Comparison of ENCODE assay signal across 18 cellular contexts in the genomic region with DNA sequence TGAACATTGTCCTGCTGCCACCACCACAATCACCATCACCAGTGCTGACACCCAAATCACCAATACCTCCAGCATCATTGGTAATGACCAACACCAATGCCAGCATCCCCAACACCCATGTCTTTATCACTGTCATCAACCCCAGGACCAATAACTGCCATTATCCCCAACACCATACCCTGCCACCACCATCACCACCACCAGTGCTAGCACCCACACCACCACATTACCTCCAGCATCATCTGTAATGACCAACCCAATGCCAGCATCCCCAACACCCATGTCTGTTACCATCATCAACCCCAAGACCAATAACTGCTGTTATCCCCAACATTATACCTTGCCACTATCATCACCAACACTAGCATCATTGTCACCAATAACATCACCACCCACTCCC. TPM values are rescaled to one million over a fixed set of nuclear protein-coding genes. Genes with fewer than 3 reads are reported as not detected.
DNase-seq lines count a peak whose midpoint lies in the region; ATAC-seq, FAIRE-seq and TF ChIP-seq lines count a peak whose summit lies in the region.
"Had no signal": no experiment of that assay in that cellular context is flagged by ENCODE, and none has a peak within 500 bp of the region (broad histone marks: within the 10 kb centered on the region; RNA-seq: fewer than 3 reads in every experiment).

No MANE protein-coding gene starts in this region.

- H3K79me2 ChIP-seq in trophoblast cell (ENCODE audit: control insufficient read depth, insufficient read depth, low read length, poor library complexity): no peaks in the 10 kb centered on the region

- H3K27ac ChIP-seq in esophagus muscularis mucosa (replicated peaks in 1 of 4) (no peak overlapping the region), trophoblast cell (ENCODE audit: low read depth, low read length) (no peak overlapping the region), gastrocnemius medialis (peak overlapping the region in 2 of 4 donors; percentile 91 to 93)
- H3K27ac ChIP-seq: A549, GM23248 had no signal

- H3K4me2 ChIP-seq in trophoblast cell (ENCODE audit: low read length): no peak overlapping the region
- H3K4me2 ChIP-seq: A549 had no signal

- no peak overlapping the region for H3K18ac ChIP-seq in trophoblast cell (ENCODE audit: low read length)

- no peak overlapping the region for H2BK120ac ChIP-seq in trophoblast cell (ENCODE audit: insufficient read depth, low read length, poor library complexity)

- H3K27ac Mint-ChIP-seq in T-cell: no peak overlapping the region

- in situ Hi-C loops in gastrocnemius medialis (cut with MboI; ENCODE audit: low sequenced_read_pairs in 4 of 4): loop anchor here in 1 of 4 donors (10.0 kb wide), 1 partner anchor 67 kb away; no protein-coding TSS in a partner anchor

- CTCF ChIA-PET in T-cell (lab: Charles Lee): no interaction called here

- peak; percentile 60 for FAIRE-seq in bronchial epithelial cell (lab: Jason Lieb, UNC)
- FAIRE-seq: A549, GM12878, GM18507 had no signal

- DNase-seq in bronchial epithelial cell (ENCODE audit: low read depth) (no peak), esophagus muscularis mucosa (ENCODE audit: extremely low spot score) (no peak), trophoblast cell (no peak), T-cell (no peak), H7 (no peak), gastrocnemius medialis (no peak), NOMO-1 treated with dmso at 0.1 percent for 144 hours (lab: John Stamatoyannopoulos, UW; ENCODE audit: unreplicated experiment) (no peak)
- DNase-seq: BE2C; CD4-positive, alpha-beta memory T cell; DMS79; GM23248; H9 had no signal

- no peak overlapping the region for H3K4me3 Mint-ChIP-seq in T-cell
- H3K4me3 Mint-ChIP-seq: CD4-positive, alpha-beta memory T cell; H9 had no signal

- H2BK5ac ChIP-seq in trophoblast cell (ENCODE audit: low read depth, low read length, poor library complexity): no peak overlapping the region

- H4K12ac ChIP-seq in trophoblast cell (ENCODE audit: low read depth, low read length): no peak overlapping the region

- ATAC-seq in T-cell (replicated peaks in 1 of 4) (no peak), gastrocnemius medialis (no peak)
- ATAC-seq: A549, GM12878 had no signal

- no peak overlapping the region for H2AFZ ChIP-seq in trophoblast cell (ENCODE audit: insufficient read depth, low read length, poor library complexity)
- H2AFZ ChIP-seq: GM23248 had no signal

- H4K8ac ChIP-seq in trophoblast cell (ENCODE audit: low read depth, low read length): no peak overlapping the region

- peak overlapping the region; percentile 18 for H3K23ac ChIP-seq in trophoblast cell (ENCODE audit: low read length)

- H3K4me1 ChIP-seq in esophagus muscularis mucosa (peaks cover 5 to 26% (median 13%) of the 10 kb centered on the region in 4 donors), trophoblast cell (ENCODE audit: control insufficient read depth in 1 of 2, insufficient read depth in 2 of 2, low read length in 2 of 2) (no peaks in the 10 kb centered on the region), gastrocnemius medialis (peaks cover 25 to 41% of the 10 kb centered on the region in 2 donors)
- H3K4me1 ChIP-seq: BE2C had no signal

- H3K79me1 ChIP-seq in trophoblast cell (ENCODE audit: low read length): no peaks in the 10 kb centered on the region

- H3K9ac ChIP-seq in trophoblast cell (ENCODE audit: low read length): no peak overlapping the region
- H3K9ac ChIP-seq: GM23248 had no signal

- intact Hi-C loops in esophagus muscularis mucosa (cut with DNase I) (no loop called here), gastrocnemius medialis (cut with DNase I; ENCODE audit: low total_unique reads) (no loop called here)

- no peak overlapping the region for H2AK5ac ChIP-seq in trophoblast cell (ENCODE audit: low read length)

- TF ChIP-seq CTCF in bronchial epithelial cell (IDR thresholded peaks at IDR 0.05; ENCODE audit: insufficient read depth, low read length, severe bottlenecking) (no peak), esophagus muscularis mucosa (IDR thresholded peaks at IDR 0.05) (no peak), gastrocnemius medialis (IDR thresholded peaks at IDR 0.05 in 4 of 5, conservative IDR thresholded peaks at IDR 0.05 in 1 of 5) (no peak)

- H4K91ac ChIP-seq in trophoblast cell (ENCODE audit: low read depth, low read length): no peak overlapping the region

- POLR2A ChIA-PET in T-cell (lab: Charles Lee): no interaction called here

- no peaks in the 10 kb centered on the region for H3K36me3 Mint-ChIP-seq in T-cell

- no peak for TF ChIP-seq EP300 in esophagus muscularis mucosa (IDR thresholded peaks at IDR 0.05)

- TF ChIP-seq POLR2A in esophagus muscularis mucosa (IDR thresholded peaks at IDR 0.05; ENCODE audit: low read depth) (no peak), gastrocnemius medialis (IDR thresholded peaks at IDR 0.05) (no peak)

- H3K27me3 Mint-ChIP-seq in T-cell: no peaks in the 10 kb centered on the region
- H3K27me3 Mint-ChIP-seq: CD4-positive, alpha-beta memory T cell had no signal

- peaks cover 0 to 12% (median 0%) of the 10 kb centered on the region in 3 donors for H3K9me3 Mint-ChIP-seq in T-cell
- H3K9me3 Mint-ChIP-seq: H9 had no signal

- H3K9me3 ChIP-seq in esophagus muscularis mucosa (no peaks in the 10 kb centered on the region), trophoblast cell (ENCODE audit: insufficient read depth, low read depth, low read length) (peaks cover 4% of the 10 kb centered on the region), gastrocnemius medialis (no peaks in the 10 kb centered on the region)
- H3K9me3 ChIP-seq: A549, BE2C had no signal

- no peak overlapping the region for H3K4ac ChIP-seq in trophoblast cell (ENCODE audit: low read depth, low read length)

- no peak overlapping the region for H2BK12ac ChIP-seq in trophoblast cell (ENCODE audit: low read length)

- H3K36me3 ChIP-seq in bronchial epithelial cell (ENCODE audit: control insufficient read depth, insufficient read depth, low read length) (no peaks in the 10 kb centered on the region), esophagus muscularis mucosa (no peaks in the 10 kb centered on the region), trophoblast cell (ENCODE audit: control insufficient read depth in 1 of 2, insufficient read depth in 2 of 2, low read length in 2 of 2) (no peaks in the 10 kb centered on the region), H7 (replicated peaks; ENCODE audit: control insufficient read depth, insufficient read depth, low read length) (no peaks in the 10 kb centered on the region), gastrocnemius medialis (no peaks in the 10 kb centered on the region)
- H3K36me3 ChIP-seq: BE2C had no signal

- H3K4me3 ChIP-seq in bronchial epithelial cell (ENCODE audit: low read depth, low read length): no peak overlapping the region
- H3K4me3 ChIP-seq in esophagus muscularis mucosa: peak overlapping the region; percentile 34 to 50 (median 41)
- H3K4me3 ChIP-seq in trophoblast cell (ENCODE audit: low read depth, low read length): no peak overlapping the region
- no peak overlapping the region for H3K4me3 ChIP-seq in H7 (ENCODE audit: insufficient read depth, low read depth, low read length)
- H3K4me3 ChIP-seq in gastrocnemius medialis: peak overlapping the region in 1 of 4 donors; percentile 13
- H3K4me3 ChIP-seq: A549, GM12878, GM23248 had no signal

- H3K27me3 ChIP-seq in bronchial epithelial cell (ENCODE audit: control insufficient read depth, insufficient read depth, low read length) (no peaks in the 10 kb centered on the region), esophagus muscularis mucosa (no peaks in the 10 kb centered on the region), trophoblast cell (ENCODE audit: insufficient read depth, low read length) (no peaks in the 10 kb centered on the region), H7 (ENCODE audit: control insufficient read depth, insufficient read depth, low read length) (no peaks in the 10 kb centered on the region), gastrocnemius medialis (no peaks in the 10 kb centered on the region)
- H3K27me3 ChIP-seq: BE2C had no signal

- H3K14ac ChIP-seq in trophoblast cell (ENCODE audit: low read length): no peak overlapping the region

- peaks cover 0 to 10% (median 6%) of the 10 kb centered on the region in 3 donors for H3K4me1 Mint-ChIP-seq in T-cell

RNA-seq across cellular contexts. Expression of a gene that starts 2.6 kb away (rescaled TPM):
- total RNA-seq in bronchial epithelial cell (not detected in 2 replicates), esophagus muscularis mucosa (10 to 100 TPM; 32.0 to 58.6 (median 49.2) TPM), T-cell (1 to 10 TPM in 1 of 5 donors, under 1 TPM in 4; 0.15 to 1.1 (median 0.89) TPM), gastrocnemius medialis (10 to 100 TPM; 16.1 to 31.5 (median 27.2) TPM)
- 0.22 and 0.33 TPM in 2 replicates for polyA plus RNA-seq in trophoblast cell (2013)
- 2.9 and 10.4 TPM in 2 replicates for total RNA-seq in H7 (2014; rRNA removed; shearing (Covaris generic))
- total RNA-seq: GM12878, HT-29 had no signal
- polyA plus RNA-seq: CD4-positive, alpha-beta memory T cell had no signal

RNA-seq across cellular contexts. Expression of a gene that starts 6.4 kb away (rescaled TPM):
- total RNA-seq in bronchial epithelial cell (not detected in 2 replicates), esophagus muscularis mucosa (10 to 100 TPM; 44.4 to 92.6 (median 70.7) TPM), T-cell (1 to 10 TPM in 4 of 5 donors, under 1 TPM in 1; 0.70 to 7.7 (median 4.8) TPM), gastrocnemius medialis (100 to 1,000 TPM; 215 to 235 (median 225) TPM)
- not detected in 2 replicates for polyA plus RNA-seq in trophoblast cell (2013)
- total RNA-seq in H7 (2014; rRNA removed; shearing (Covaris generic)): 5.0 and 6.1 TPM in 2 replicates
- total RNA-seq: G401, HT-29 had no signal
- polyA plus RNA-seq: A549 had no signal

RNA-seq across cellular contexts. Expression of a gene that starts 10.8 kb away (rescaled TPM):
- total RNA-seq in bronchial epithelial cell: not detected in 2 replicates
- under 1 TPM in 1 of 4 donors, not detected in 3; 0.71 TPM for total RNA-seq in esophagus muscularis mucosa
- polyA plus RNA-seq in trophoblast cell (2013): 0.14 and 0.32 TPM in 2 replicates
- total RNA-seq in T-cell: 10 to 100 TPM in 4 of 5 donors, 1 to 10 TPM in 1; 8.8 to 24.0 (median 12.6) TPM
- total RNA-seq in H7 (2014; rRNA removed; shearing (Covaris generic)): 1.3 and 1.8 TPM in 2 replicates
- under 1 TPM in 1 of 4 donors, not detected in 3; 0.40 TPM for total RNA-seq in gastrocnemius medialis
- total RNA-seq: G401, GM23248, HT-29 had no signal
- polyA plus RNA-seq: A549, AG04450, GM23248 had no signal

RNA-seq across cellular contexts. Expression of a gene that starts 16.6 kb away (rescaled TPM):
- total RNA-seq in bronchial epithelial cell (309 and 548 TPM in 2 replicates), esophagus muscularis mucosa (1 to 10 TPM in 3 of 4 donors, under 1 TPM in 1; 0.83 to 3.8 (median 3.1) TPM), T-cell (1 to 10 TPM in 1 of 5 donors, under 1 TPM in 1, not detected in 3; 0.79 to 1.1 TPM), gastrocnemius medialis (10 to 100 TPM in 1 of 4 donors, under 1 TPM in 1, not detected in 2; 0.26 to 13.4 TPM)
- polyA plus RNA-seq in trophoblast cell (2013): 1.9 and 2.6 TPM in 2 replicates
- total RNA-seq in H7 (2014; rRNA removed; shearing (Covaris generic)): not detected in 2 replicates
- total RNA-seq: CD4-positive, alpha-beta memory T cell; G401; GM23248 had no signal
- polyA plus RNA-seq: AG04450; CD4-positive, alpha-beta memory T cell; GM23248 had no signal

RNA-seq across cellular contexts. Expression of a gene that starts 22.3 kb away (rescaled TPM):
- 11.3 and 12.4 TPM in 2 replicates for total RNA-seq in bronchial epithelial cell
- total RNA-seq in esophagus muscularis mucosa: 10 to 100 TPM; 26.6 to 49.3 (median 43.0) TPM
- polyA plus RNA-seq in trophoblast cell (2013): 205 and 212 TPM in 2 replicates
- 100 to 1,000 TPM; 440 to 616 (median 504) TPM for total RNA-seq in T-cell
- 101 and 115 TPM in 2 replicates for total RNA-seq in H7 (2014; rRNA removed; shearing (Covaris generic))
- total RNA-seq in gastrocnemius medialis: 10 to 100 TPM in 3 of 4 donors, 1 to 10 TPM in 1; 5.2 to 23.3 (median 14.3) TPM
- total RNA-seq: G401 had no signal

Comparison
In these comparisons a context has a peak if more than half of its experiments do, and no peak if none do; other contexts are left out.
1. H3K4me3 ChIP-seq: peak in esophagus muscularis mucosa (4 of 4); none in bronchial epithelial cell (single experiment), trophoblast cell (single experiment) and H7 (single experiment).